ENCODE assay signal across 20 cellular contexts in genomic region chrX:68488657-68489056, GRCh38.
"Had no signal": no experiment of that assay in that cellular context is flagged by ENCODE, and none has a peak within 500 bp of the region (broad histone marks: within the 10 kb centered on the region; RNA-seq: fewer than 3 reads in every experiment).

No MANE protein-coding gene starts in this region.

- ATAC-seq: activated naive CD4-positive, alpha-beta T cell treated with anti-CD3 and anti-CD28 coated beads, Interleukin-2, amount 50 U/mL, for 72 hours; psoas muscle had no signal

- H3K27ac Mint-ChIP-seq: activated naive CD4-positive, alpha-beta T cell treated with anti-CD3 and anti-CD28 coated beads, Interleukin-2, amount 50 U/mL, for 72 hours; brain; endodermal cell; immature natural killer cell; memory B cell; nephron progenitor cell; stimulated activated naive CD8-positive, alpha-beta T cell treated with anti-CD3 and anti-CD28 coated beads, Interleukin-15, Interleukin-2, amounts not matched to agents 100 ng/mL and 50 ng/mL, for 24 hours; T-helper 2 cell treated with Interferon-gamma antibody and Interleukin-4, amounts not matched to agents 5 μg/mL and 100 μg/mL, for 36 hours had no signal

- H3K27me3 Mint-ChIP-seq: stimulated activated naive CD8-positive, alpha-beta T cell treated with anti-CD3 and anti-CD28 coated beads, Interleukin-15, Interleukin-2, amounts not matched to agents 100 ng/mL and 50 ng/mL, for 24 hours had no signal

- H3K4me1 ChIP-seq: psoas muscle, sigmoid colon, testis had no signal

- H3K36me3 Mint-ChIP-seq: activated naive CD4-positive, alpha-beta T cell treated with anti-CD3 and anti-CD28 coated beads, Interleukin-2, amount 50 U/mL, for 72 hours; brain; immature natural killer cell; memory B cell had no signal

- H3K27ac ChIP-seq: psoas muscle, sigmoid colon, testis had no signal

- H3K4me1 Mint-ChIP-seq: brain, endodermal cell, memory B cell, nephron progenitor cell had no signal

- DNase-seq: activated effector memory CD4-positive, alpha-beta T cell treated with Interleukin-2 at 50 U/mL for 16 hours; activated T-cell treated with anti-CD3 and anti-CD28 coated beads, Interleukin-2, amount 50 U/mL, for 1 hour; amygdala; cerebellar nuclear complex; endodermal cell; erythroblast; immature natural killer cell; nephron progenitor cell; psoas muscle; sigmoid colon; stimulated activated CD4-positive, alpha-beta T cell treated with anti-CD3 and anti-CD28 coated beads, Interleukin-12 subunit alpha, Interleukin-12 subunit beta, amount 100 ng/mL, for 4 hours; stimulated activated CD4-positive, alpha-beta T cell treated with anti-CD3 and anti-CD28 coated beads, Interleukin-4, amount 100 ng/mL, for 1 hour; stimulated activated CD8-positive, alpha-beta memory T cell treated with anti-CD3 and anti-CD28 coated beads, Interleukin-4, amount 100 ng/mL, for 48 hours; testis had no signal

- H3K27me3 ChIP-seq: sigmoid colon, testis had no signal

- FAIRE-seq: urothelium cell line had no signal

- H3K36me3 ChIP-seq: sigmoid colon had no signal

- H3K9me3 ChIP-seq: psoas muscle, sigmoid colon, testis had no signal

- H3K4me3 ChIP-seq: psoas muscle, sigmoid colon, testis had no signal

- H3K9me3 Mint-ChIP-seq: activated naive CD4-positive, alpha-beta T cell treated with anti-CD3 and anti-CD28 coated beads, Interleukin-2, amount 50 U/mL, for 72 hours; immature natural killer cell; memory B cell; stimulated activated naive CD8-positive, alpha-beta T cell treated with anti-CD3 and anti-CD28 coated beads, Interleukin-15, Interleukin-2, amounts not matched to agents 100 ng/mL and 50 ng/mL, for 24 hours; T-helper 2 cell treated with Interferon-gamma antibody and Interleukin-4, amounts not matched to agents 5 μg/mL and 100 μg/mL, for 36 hours had no signal

- H3K4me3 Mint-ChIP-seq: brain; endodermal cell; immature natural killer cell; memory B cell; nephron progenitor cell; stimulated activated naive CD8-positive, alpha-beta T cell treated with anti-CD3 and anti-CD28 coated beads, Interleukin-15, Interleukin-2, amounts not matched to agents 100 ng/mL and 50 ng/mL, for 24 hours; T-helper 2 cell treated with Interferon-gamma antibody and Interleukin-4, amounts not matched to agents 5 μg/mL and 100 μg/mL, for 36 hours had no signal
